ENCODE assay signal across 1 cellular context in genomic region chr14:104392396-104393198, GRCh38.
TF ChIP-seq lines count a peak whose summit lies in the region.

No MANE protein-coding gene starts in this region.

TF ChIP-seq in SK-N-SH treated with all-trans-retinoic acid at 6 μM for 48 hours, 23 proteins besides CTCF, POLR2A, EP300 and RAD21 (continued from another document):
- TF ChIP-seq ZFP30 (CRISPR knock-in tag; IDR thresholded peaks at IDR 0.05) (no peak), ZC3H10 (CRISPR knock-in tag; IDR thresholded peaks at IDR 0.05) (no peak), TSHZ2 (CRISPR knock-in tag; IDR thresholded peaks at IDR 0.05) (no peak), ESRRG (CRISPR knock-in tag; IDR thresholded peaks at IDR 0.05) (no peak), SNAI2 (CRISPR knock-in tag; IDR thresholded peaks at IDR 0.05) (no peak), RARB (CRISPR knock-in tag; IDR thresholded peaks at IDR 0.05) (no peak), OSR1 (CRISPR knock-in tag; IDR thresholded peaks at IDR 0.05) (no peak), ZNF565 (CRISPR knock-in tag; conservative IDR thresholded peaks at IDR 0.05; ENCODE audit: low read depth) (no peak), ARNTL (CRISPR knock-in tag; IDR thresholded peaks at IDR 0.05; ENCODE audit: borderline replicate concordance, low read depth) (no peak), CREB5 (CRISPR knock-in tag; IDR thresholded peaks at IDR 0.05; ENCODE audit: low read depth) (no peak), ZNF8 (CRISPR knock-in tag; IDR thresholded peaks at IDR 0.05) (no peak), GLIS3 (CRISPR knock-in tag; IDR thresholded peaks at IDR 0.05) (no peak), CSRNP3 (CRISPR knock-in tag; IDR thresholded peaks at IDR 0.05) (no peak), ISL1 (CRISPR knock-in tag; IDR thresholded peaks at IDR 0.05) (no peak), PPARA (CRISPR knock-in tag; IDR thresholded peaks at IDR 0.05; ENCODE audit: borderline replicate concordance) (no peak)
